In the genomic region with DNA sequence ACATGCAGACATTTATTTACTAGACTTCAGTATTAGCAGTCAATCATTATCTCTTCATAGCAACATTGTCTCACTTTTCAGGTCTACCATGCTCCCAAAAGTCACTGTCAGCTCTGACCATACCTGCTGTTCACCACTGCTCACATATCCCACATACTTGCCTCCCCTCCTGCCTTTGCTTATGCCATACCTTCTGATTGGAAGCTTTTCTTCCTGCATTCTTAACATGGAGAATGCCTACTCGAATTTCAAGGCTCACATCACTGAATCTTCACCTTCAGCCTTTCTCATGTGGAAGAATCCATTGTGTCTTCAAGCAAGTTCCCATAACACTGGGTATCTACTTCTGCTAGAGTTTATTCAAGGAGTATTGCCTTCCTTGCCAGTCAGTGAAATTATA, we compare ENCODE assay signal across 2 cellular contexts.
TF ChIP-seq lines count a peak whose summit lies in the region.

No MANE protein-coding gene starts in this region.

TF ChIP-seq in GM23338, 12 proteins besides CTCF, POLR2A, EP300 and RAD21:
- TF ChIP-seq ZNF114 (CRISPR knock-in tag; IDR thresholded peaks at IDR 0.05) (no peak), ZNF331 (CRISPR knock-in tag; IDR thresholded peaks at IDR 0.05; ENCODE audit: low read depth) (no peak), STAT1 (IDR thresholded peaks at IDR 0.05; ENCODE audit: unreplicated experiment) (no peak), EZH2 (IDR thresholded peaks at IDR 0.05; ENCODE audit: low read depth, unreplicated experiment) (no peak), JUNB (IDR thresholded peaks at IDR 0.05; ENCODE audit: unreplicated experiment) (no peak), EZH2phosphoT487 (IDR thresholded peaks at IDR 0.05; ENCODE audit: unreplicated experiment) (no peak), ZNF462 (CRISPR knock-in tag; IDR thresholded peaks at IDR 0.05) (no peak), CREB1 (CRISPR knock-in tag; IDR thresholded peaks at IDR 0.05; ENCODE audit: low read depth) (no peak), REST (IDR thresholded peaks at IDR 0.05; ENCODE audit: unreplicated experiment) (no peak), NANOG (IDR thresholded peaks at IDR 0.05; ENCODE audit: borderline replicate concordance) (no peak)
TF ChIP-seq in GM23338: peak in this region for 0.

TF ChIP-seq in H1, 55 proteins besides CTCF, POLR2A, EP300 and RAD21:
- TF ChIP-seq TEAD4 (IDR thresholded peaks at IDR 0.05; ENCODE audit: low read depth, low read length) (0 out of 2 replicates have a peak, but pooled peaks have one; percentile 25), EZH2 (IDR thresholded peaks at IDR 0.05; ENCODE audit: low read depth, low read length, severe bottlenecking) (no peak)
